13 cellular contexts compared by ENCODE assay signal in the genomic region with DNA sequence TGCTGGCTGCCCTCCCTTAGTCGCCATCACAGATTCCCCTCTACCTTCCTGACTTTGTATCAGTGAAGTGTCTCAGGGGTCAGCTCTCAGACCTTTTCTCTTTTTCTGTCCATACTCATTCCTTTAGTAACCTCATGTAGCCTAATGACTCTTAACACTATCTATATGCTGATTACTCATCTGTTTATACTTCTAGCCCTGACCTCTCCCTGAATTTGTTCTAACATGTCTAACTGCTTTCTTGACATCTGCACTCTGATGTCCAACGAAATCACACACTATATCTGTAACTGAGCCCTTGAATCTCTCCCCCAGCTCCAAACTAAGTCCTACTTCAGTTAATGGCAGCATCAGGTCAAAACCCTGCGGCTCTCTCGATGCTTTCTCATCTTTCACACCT.
"Had no signal": no experiment of that assay in that cellular context is flagged by ENCODE, and none has a peak within 500 bp of the region (broad histone marks: within the 10 kb centered on the region; RNA-seq: fewer than 3 reads in every experiment).

No MANE protein-coding gene starts in this region.

- H3K4me1 ChIP-seq: neural progenitor cell had no signal

- H3K4me2 ChIP-seq: neural progenitor cell had no signal

- H3K27ac ChIP-seq: esophagus squamous epithelium, neural progenitor cell, thyroid gland, vagina had no signal

- DNase-seq: activated T-cell treated with anti-CD3 and anti-CD28 coated beads, Interleukin-2, amount 50 U/mL, for 1 hour; amniotic stem cell; cerebellar nuclear complex; esophagus squamous epithelium; kidney; left ventricle myocardium superior; right cardiac atrium; SW 1271; thyroid gland had no signal

- H3K4me3 ChIP-seq: esophagus squamous epithelium, neural progenitor cell, thyroid gland, vagina had no signal

- ATAC-seq: activated CD4-positive, CD25-positive, alpha-beta regulatory T cell treated with anti-CD3 and anti-CD28 coated beads, Interleukin-2, amount 50 U/mL, for 24 hours; left ventricle myocardium superior; right cardiac atrium; stimulated activated effector memory CD8-positive, alpha-beta T cell treated with anti-CD3 and anti-CD28 coated beads, Interleukin-12 subunit alpha, Interleukin-12 subunit beta, amount 100 ng/mL, for 72 hours had no signal

- H3K9me3 ChIP-seq: esophagus squamous epithelium, thyroid gland, vagina had no signal

- H3K36me3 ChIP-seq: esophagus squamous epithelium, neural progenitor cell, thyroid gland, vagina had no signal

- H3K27me3 ChIP-seq: esophagus squamous epithelium, neural progenitor cell, thyroid gland, vagina had no signal

- H2AFZ ChIP-seq: neural progenitor cell had no signal
